ENCODE assay signal across 8 cellular contexts in the genomic region with DNA sequence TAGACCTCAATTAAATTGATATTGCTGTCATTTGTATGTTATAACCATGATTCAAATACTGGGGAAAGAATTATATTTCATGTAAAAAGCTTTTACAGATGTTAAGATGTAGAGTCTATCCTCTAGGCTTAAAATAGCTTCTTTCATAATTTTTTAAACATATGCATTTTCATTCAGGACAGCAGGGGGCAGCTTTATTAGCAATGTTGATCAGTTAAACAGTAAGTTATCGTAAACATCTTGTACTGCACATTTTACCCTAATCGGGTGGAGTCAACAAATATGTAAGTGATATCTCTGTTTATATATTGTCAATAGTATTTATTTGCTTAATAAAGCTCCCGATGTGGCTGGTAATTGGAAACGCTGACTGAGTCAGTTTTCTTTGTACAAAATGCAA.
DNase-seq lines count a peak whose midpoint lies in the region; ATAC-seq and TF ChIP-seq lines count a peak whose summit lies in the region.

No MANE protein-coding gene starts in this region.

- no peak for ATAC-seq in HG02973 (IDR thresholded peaks at IDR 0.05; ENCODE audit: unreplicated experiment)
- ATAC-seq in aorta (ENCODE audit: low FRiP score) = no peak
- ATAC-seq in HG02970 (IDR thresholded peaks at IDR 0.05; ENCODE audit: low FRiP score, unreplicated experiment) = no peak

- in situ Hi-C loops in G401 (cut with HindIII; ENCODE audit: low sequenced_read_pairs) = no loop called here

- H3K9me3 ChIP-seq in aorta (ENCODE audit: control insufficient read depth, low read length) = no peaks in the 10 kb centered on the region

- DNase-seq in GM10266 (ENCODE audit: extremely low spot score) = no peak
- peak; percentile 11 for DNase-seq in SK-N-DZ (ENCODE audit: low spot score)
- peak; percentile 18 for DNase-seq in globus pallidus (ENCODE audit: low spot score)
- no peak for DNase-seq in aorta
- no peak for DNase-seq in G401 (ENCODE audit: low spot score)

- H3K4me1 ChIP-seq in aorta (ENCODE audit: control insufficient read depth in 1 of 2, insufficient read depth in 2 of 2, low read length in 2 of 2) = no peaks in the 10 kb centered on the region

- 19 to 31% methylated on average over 4 of the region's 4 CpGs for WGBS in aorta, 2 donors

- no peaks in the 10 kb centered on the region for H3K36me3 ChIP-seq in aorta (ENCODE audit: control insufficient read depth in 1 of 2, insufficient read depth in 2 of 2, low read length in 1 of 2)

- H3K27me3 ChIP-seq in aorta (ENCODE audit: control insufficient read depth in 1 of 2, insufficient read depth in 2 of 2, low read length in 1 of 2) = no peaks in the 10 kb centered on the region

- no peak overlapping the region for H3K4me3 ChIP-seq in aorta (ENCODE audit: low read length in 2 of 2)

- no peak overlapping the region for H3K27ac ChIP-seq in 22Rv1
- no peak overlapping the region for H3K27ac ChIP-seq in aorta (ENCODE audit: low read depth in 1 of 2, low read length in 2 of 2)

- TF ChIP-seq CTCF in 22Rv1 (IDR thresholded peaks at IDR 0.05) (peak; percentile 60), GM10266 (IDR thresholded peaks at IDR 0.05; ENCODE audit: control insufficient read depth, insufficient read depth, low read depth, missing control alignments) (peak; percentile 28)

- intact Hi-C loops in aorta (cut with DNase I) = loop anchor here (5.0 to 10.0 kb wide), 2 partner anchors 237 to 239 kb away; no protein-coding TSS in a partner anchor

Comparison
In these comparisons a context has a peak if more than half of its experiments do, and no peak if none do; other contexts are left out.
1. DNase-seq: peak in SK-N-DZ (single experiment) and globus pallidus (single experiment); none in GM10266 (single experiment), aorta (0 of 2) and G401 (single experiment).